ENCODE assay signal across 2 cellular contexts in the genomic region with DNA sequence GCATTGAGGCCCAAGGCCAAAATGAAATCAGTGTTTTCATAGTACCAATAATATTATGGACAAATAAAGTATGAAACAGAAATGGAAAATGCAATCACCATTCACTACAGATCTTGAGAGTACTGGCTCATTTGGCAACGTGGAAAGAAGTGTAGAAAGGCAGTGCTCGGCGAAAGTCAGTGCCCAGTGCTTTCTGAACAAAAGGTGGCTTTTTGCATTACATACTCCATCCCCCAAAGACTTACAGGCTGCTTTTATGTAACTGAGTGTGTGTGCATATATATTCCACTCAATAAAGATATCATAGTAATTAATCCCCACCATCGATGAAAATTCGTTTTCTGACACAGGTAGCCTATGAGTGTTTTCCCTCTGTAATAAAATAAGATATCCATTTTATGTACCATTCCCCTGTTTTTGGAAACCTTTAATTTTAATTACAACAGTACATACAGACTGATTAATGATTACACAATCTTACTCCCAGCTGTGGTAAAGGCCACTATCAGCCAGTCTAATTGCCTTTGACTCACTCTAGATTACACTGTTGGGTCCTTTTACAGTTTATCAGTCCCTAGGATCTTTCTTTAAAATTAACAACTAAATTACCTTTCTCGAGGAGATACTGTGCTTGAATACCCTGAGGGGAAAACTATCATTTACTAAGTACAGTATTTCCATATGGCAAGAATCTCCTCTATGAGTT.
TF ChIP-seq lines count a peak whose summit lies in the region.

No MANE protein-coding gene starts in this region.

TF ChIP-seq in HEK293T, 16 proteins besides CTCF, POLR2A, EP300 and RAD21:
- no peak for TF ChIP-seq FOXA1 (IDR thresholded peaks at IDR 0.05)
- TF ChIP-seq ELF4 (IDR thresholded peaks at IDR 0.05) = no peak
- TF ChIP-seq ZNF384 (IDR thresholded peaks at IDR 0.05) = no peak
- no peak for TF ChIP-seq SP1 (IDR thresholded peaks at IDR 0.05)
- no peak for TF ChIP-seq SUZ12 (IDR thresholded peaks at IDR 0.05)
- TF ChIP-seq BHLHE40 (IDR thresholded peaks at IDR 0.05; ENCODE audit: borderline replicate concordance) = no peak
- TF ChIP-seq LEF1 (IDR thresholded peaks at IDR 0.05; ENCODE audit: borderline replicate concordance) = no peak
- TF ChIP-seq L3MBTL2 (conservative IDR thresholded peaks at IDR 0.05) = no peak
- no peak for TF ChIP-seq FOXK2 (IDR thresholded peaks at IDR 0.05)
- TF ChIP-seq CTBP1 (IDR thresholded peaks at IDR 0.05; ENCODE audit: borderline replicate concordance) = peak; percentile 20; the same call in 1 of the 2 replicates
- no peak for TF ChIP-seq FOXM1 (IDR thresholded peaks at IDR 0.05; ENCODE audit: borderline replicate concordance)
- no peak for TF ChIP-seq ARNT (IDR thresholded peaks at IDR 0.05)
- no peak for TF ChIP-seq TARDBP (IDR thresholded peaks at IDR 0.05)
- TF ChIP-seq, protein P1, sequence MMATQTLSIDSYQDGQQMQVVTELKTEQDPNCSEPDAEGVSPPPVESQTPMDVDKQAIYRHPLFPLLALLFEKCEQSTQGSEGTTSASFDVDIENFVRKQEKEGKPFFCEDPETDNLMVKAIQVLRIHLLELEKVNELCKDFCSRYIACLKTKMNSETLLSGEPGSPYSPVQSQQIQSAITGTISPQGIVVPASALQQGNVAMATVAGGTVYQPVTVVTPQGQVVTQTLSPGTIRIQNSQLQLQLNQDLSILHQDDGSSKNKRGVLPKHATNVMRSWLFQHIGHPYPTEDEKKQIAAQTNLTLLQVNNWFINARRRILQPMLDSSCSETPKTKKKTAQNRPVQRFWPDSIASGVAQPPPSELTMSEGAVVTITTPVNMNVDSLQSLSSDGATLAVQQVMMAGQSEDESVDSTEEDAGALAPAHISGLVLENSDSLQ (IDR thresholded peaks at IDR 0.05) = peak; percentile 30; the same call in 1 of the 2 replicates

TF ChIP-seq in H1, 55 proteins besides CTCF, POLR2A, EP300 and RAD21:
- TF ChIP-seq PHF8 (conservative IDR thresholded peaks at IDR 0.05; ENCODE audit: low read depth, low read length) (no peak), POLR2AphosphoS5 (IDR thresholded peaks at IDR 0.05; ENCODE audit: low read depth, low read length) (peak; percentile 74)
